Comparison of ENCODE assay signal across 8 cellular contexts in the genomic region with DNA sequence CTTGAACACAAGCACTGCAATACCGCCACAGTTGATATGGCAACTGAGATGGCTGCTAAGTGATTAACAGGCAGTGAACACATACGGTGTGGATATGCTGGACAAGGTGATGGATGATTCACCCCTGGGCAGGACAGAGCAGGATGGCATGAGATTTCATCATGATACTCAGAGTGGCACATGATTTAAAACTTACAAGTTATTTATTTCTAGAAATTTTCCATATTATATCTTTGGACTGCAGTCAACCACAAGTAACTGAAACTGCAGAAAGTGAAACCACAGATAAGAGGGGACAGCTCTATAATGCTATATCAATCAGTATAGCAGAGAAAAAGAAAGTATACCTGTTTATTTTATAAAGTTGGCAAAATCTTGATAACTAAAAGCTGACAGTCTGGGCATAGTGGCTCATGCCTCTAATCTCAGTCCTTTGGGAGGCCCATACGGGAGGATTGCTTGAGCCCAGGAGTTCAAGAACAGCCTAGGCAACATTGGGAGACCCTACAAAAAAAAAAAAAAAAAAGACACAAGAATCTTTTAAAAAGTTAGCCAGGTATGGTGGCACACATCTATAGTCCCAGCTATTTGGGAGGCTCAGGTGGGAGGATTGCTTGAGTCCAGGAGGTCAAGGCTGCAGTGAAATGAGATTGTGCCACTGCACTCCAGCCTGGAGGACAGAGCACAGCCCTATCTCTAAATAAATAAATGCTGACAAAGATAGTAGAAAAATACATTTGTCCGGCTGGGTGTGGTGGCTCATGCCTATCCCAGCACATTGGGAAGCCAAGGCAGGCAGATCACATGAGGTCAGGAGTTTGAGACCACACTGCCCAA. TPM values are rescaled to one million over a fixed set of nuclear protein-coding genes. Genes with fewer than 3 reads are reported as not detected.
A peak's percentile ranks its signal among the peaks of the same experiment; 100 is the strongest.
DNase-seq lines count a peak whose midpoint lies in the region; ATAC-seq and TF ChIP-seq lines count a peak whose summit lies in the region.

No MANE protein-coding gene starts in this region.

- no peaks in the 10 kb centered on the region for H4K20me1 ChIP-seq in PC-3 (ENCODE audit: low read length)

- no peaks in the 10 kb centered on the region for H3K9me3 ChIP-seq in left ventricle myocardium inferior (replicated peaks)
- no peaks in the 10 kb centered on the region for H3K9me3 ChIP-seq in right atrium auricular region
- H3K9me3 ChIP-seq in PC-3 (ENCODE audit: low read length), result no peaks in the 10 kb centered on the region
- H3K9me3 ChIP-seq in upper lobe of left lung, result no peaks in the 10 kb centered on the region
- H3K9me3 ChIP-seq in gastroesophageal sphincter, result no peaks in the 10 kb centered on the region

- peaks cover 15% of the 10 kb centered on the region for H3F3A ChIP-seq in PC-3 (ENCODE audit: low read length, unreplicated experiment)

- H3K4me3 ChIP-seq in left ventricle myocardium inferior, result peak overlapping the region; percentile 9
- no peak overlapping the region for H3K4me3 ChIP-seq in right atrium auricular region
- no peak overlapping the region; the same call in 1 of the 2 replicates for H3K4me3 ChIP-seq in PC-3 (ENCODE audit: low read length)
- peak overlapping the region in 1 of 4 donors; percentile 18 for H3K4me3 ChIP-seq in upper lobe of left lung
- no peak overlapping the region for H3K4me3 ChIP-seq in gastroesophageal sphincter

- CTCF ChIA-PET in PC-3 (lab: Charles Lee), result no interaction called here

- no peak for TF ChIP-seq POLR2A in upper lobe of left lung (IDR thresholded peaks at IDR 0.05)
- TF ChIP-seq POLR2A in gastroesophageal sphincter (IDR thresholded peaks at IDR 0.05), result no peak

- peak overlapping the region; percentile 50 for H3K9ac ChIP-seq in PC-3 (ENCODE audit: low read length)

- no peaks in the 10 kb centered on the region for H3K27me3 ChIP-seq in left ventricle myocardium inferior (ENCODE audit: low read depth)
- no peaks in the 10 kb centered on the region for H3K27me3 ChIP-seq in right atrium auricular region
- no peaks in the 10 kb centered on the region for H3K27me3 ChIP-seq in PC-3 (ENCODE audit: low read length)
- no peaks in the 10 kb centered on the region for H3K27me3 ChIP-seq in upper lobe of left lung
- H3K27me3 ChIP-seq in gastroesophageal sphincter, result no peaks in the 10 kb centered on the region

- H3K9me2 ChIP-seq in PC-3 (replicated peaks; ENCODE audit: low read length), result no peaks in the 10 kb centered on the region

- peak; percentile 81 for ATAC-seq in PC-3
- ATAC-seq in upper lobe of left lung (ENCODE audit: low FRiP score in 2 of 2), result no peak
- ATAC-seq in gastroesophageal sphincter, result no peak

- DNase-seq in left ventricle myocardium inferior, result no peak
- no peak for DNase-seq in right atrium auricular region (ENCODE audit: low spot score)
- peak; percentile 63 for DNase-seq in PC-3
- peak; percentile 89 for DNase-seq in epithelial cell of prostate (ENCODE audit: low read depth, low spot score)
- no peak for DNase-seq in upper lobe of left lung
- DNase-seq in medulla oblongata (ENCODE audit: extremely low spot score), result no peak
- no peak for DNase-seq in NCI-H2171 (lab: John Stamatoyannopoulos, UW)

- H2AFZ ChIP-seq in PC-3 (ENCODE audit: low read length), result no peak overlapping the region

- POLR2A ChIA-PET in PC-3 (lab: Charles Lee; ENCODE audit: unreplicated experiment), result no interaction called here

- intact Hi-C loops in left ventricle myocardium inferior (cut with micrococcal nuclease), result loop anchor here (10.0 kb wide), 1 partner anchor 47 kb away; no protein-coding TSS in a partner anchor
- intact Hi-C loops in PC-3 (cut with micrococcal nuclease), result loop anchor here (5.0 kb wide), 2 partner anchors 35 to 90 kb away; a partner anchor contains a TSS

- TSS peak; percentile 68 for BruUV-seq in PC-3 (replicated peaks; lab: Mats Ljungman, UMichigan)

- no peak overlapping the region for H3K27ac ChIP-seq in left ventricle myocardium inferior (replicated peaks)
- H3K27ac ChIP-seq in right atrium auricular region, result no peak overlapping the region
- peak overlapping the region; percentile 43 for H3K27ac ChIP-seq in PC-3 (ENCODE audit: low read length)
- peak overlapping the region; percentile 96 for H3K27ac ChIP-seq in epithelial cell of prostate
- peak overlapping the region in 3 of 4 donors; percentile 16 to 32 (median 17) for H3K27ac ChIP-seq in upper lobe of left lung
- H3K27ac ChIP-seq in gastroesophageal sphincter, result no peak overlapping the region

- H3K36me3 ChIP-seq in left ventricle myocardium inferior, result no peaks in the 10 kb centered on the region
- H3K36me3 ChIP-seq in right atrium auricular region, result no peaks in the 10 kb centered on the region
- H3K36me3 ChIP-seq in PC-3 (ENCODE audit: low read depth, low read length), result no peaks in the 10 kb centered on the region
- no peaks in the 10 kb centered on the region for H3K36me3 ChIP-seq in upper lobe of left lung
- peaks cover 0 to 3% of the 10 kb centered on the region in 2 donors for H3K36me3 ChIP-seq in gastroesophageal sphincter

- H3K79me2 ChIP-seq in PC-3 (ENCODE audit: low read length), result 0 out of 2 replicates have a peak, but pooled peaks cover 21% of the 10 kb centered on the region

- TF ChIP-seq CTCF in left ventricle myocardium inferior (IDR thresholded peaks at IDR 0.05; ENCODE audit: borderline replicate concordance), result no peak
- TF ChIP-seq CTCF in right atrium auricular region (IDR thresholded peaks at IDR 0.05), result no peak
- TF ChIP-seq CTCF in PC-3 (conservative IDR thresholded peaks at IDR 0.05; ENCODE audit: low read depth, low read length), result no peak
- TF ChIP-seq CTCF in upper lobe of left lung (IDR thresholded peaks at IDR 0.05), result no peak
- no peak for TF ChIP-seq CTCF in gastroesophageal sphincter (IDR thresholded peaks at IDR 0.05)

- peaks cover 26% of the 10 kb centered on the region for H3K4me1 ChIP-seq in left ventricle myocardium inferior
- no peaks in the 10 kb centered on the region for H3K4me1 ChIP-seq in right atrium auricular region
- H3K4me1 ChIP-seq in PC-3 (ENCODE audit: insufficient read depth, low read length), result peaks cover 37% of the 10 kb centered on the region
- H3K4me1 ChIP-seq in upper lobe of left lung, result peaks cover 0 to 10% (median 3%) of the 10 kb centered on the region in 4 donors
- H3K4me1 ChIP-seq in gastroesophageal sphincter, result peaks cover 0 to 22% (median 0%) of the 10 kb centered on the region in 3 donors

- TF ChIP-seq EP300 in upper lobe of left lung (IDR thresholded peaks at IDR 0.05) (no peak), gastroesophageal sphincter (IDR thresholded peaks at IDR 0.05) (no peak)

- peak overlapping the region; percentile 38 for H3K4me2 ChIP-seq in PC-3 (ENCODE audit: low read length)

- WGBS in upper lobe of left lung, 2 donors, result 50 to 56% methylated on average over 4 of the region's 4 CpGs
- 53 to 65% methylated on average over 3 to 4 of the region's 4 CpGs for WGBS in gastroesophageal sphincter (ENCODE audit: low coverage in 1 of 2), 2 donors

RNA-seq across cellular contexts. Expression of a gene that starts 48.1 kb away (rescaled TPM):
- total RNA-seq in left ventricle myocardium inferior, result 13.6 TPM
- total RNA-seq in right atrium auricular region, result 10 to 100 TPM; 15.8 to 22.4 TPM
- 9.1 and 12.7 TPM in 2 replicates for total RNA-seq in PC-3 (2014; rRNA removed)
- 10 to 100 TPM; 28.8 to 38.7 (median 33.9) TPM for total RNA-seq in upper lobe of left lung
- total RNA-seq in gastroesophageal sphincter, result 10 to 100 TPM; 20.3 to 32.2 (median 27.0) TPM

Comparison
In these comparisons a context has a peak if more than half of its experiments do, and no peak if none do; other contexts are left out.
1. DNase-seq: peak in PC-3 (single experiment) and epithelial cell of prostate (single experiment); none in left ventricle myocardium inferior (single experiment), right atrium auricular region (single experiment), upper lobe of left lung (0 of 2), medulla oblongata (single experiment) and NCI-H2171 (single experiment).
2. H3K27ac ChIP-seq: peak in PC-3 (single experiment), epithelial cell of prostate (single experiment) and upper lobe of left lung (3 of 4); none in left ventricle myocardium inferior (single experiment), right atrium auricular region (0 of 2) and gastroesophageal sphincter (0 of 4).